Comparison of ENCODE assay signal across 25 cellular contexts in the genomic region with DNA sequence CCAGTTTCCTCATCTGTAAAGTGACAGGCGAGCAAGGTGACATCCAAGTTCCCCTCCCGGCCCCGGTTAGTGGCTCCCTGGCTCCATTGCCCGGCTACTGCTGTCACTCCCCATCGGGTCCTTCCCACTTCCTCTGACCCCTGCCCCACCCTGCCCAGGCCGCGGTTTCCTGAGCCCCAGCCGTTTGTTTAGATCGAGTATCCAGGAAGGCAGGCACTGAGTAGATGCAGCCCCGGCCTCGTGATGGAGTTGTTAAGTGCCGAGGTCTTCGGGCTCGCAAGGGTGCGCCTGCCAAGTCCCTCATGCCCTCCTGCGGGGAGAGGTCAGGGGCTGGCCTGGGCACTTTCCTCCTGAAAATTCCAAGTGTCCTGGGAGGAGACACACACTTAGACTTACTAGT. TPM values are rescaled to one million over a fixed set of nuclear protein-coding genes. Genes with fewer than 3 reads are reported as not detected.
DNase-seq lines count a peak whose midpoint lies in the region; ATAC-seq and TF ChIP-seq lines count a peak whose summit lies in the region.
"Had no signal": no experiment of that assay in that cellular context is flagged by ENCODE, and none has a peak within 500 bp of the region (broad histone marks: within the 10 kb centered on the region; RNA-seq: fewer than 3 reads in every experiment).

No MANE protein-coding gene starts in this region.

- no peak for ATAC-seq in Panc1
- ATAC-seq: body of pancreas; esophagus mucosa; naive thymus-derived CD4-positive, alpha-beta T cell; stimulated activated naive CD8-positive, alpha-beta T cell treated with anti-CD3 and anti-CD28 coated beads, Interleukin-15, Interleukin-2, amounts not matched to agents 100 U/mL and 50 U/mL, for 24 hours had no signal

- WGBS in liver = 70% methylated on average over 16 of the region's 16 CpGs

- TF ChIP-seq CTCF in Panc1 (IDR thresholded peaks at IDR 0.05) (no peak), liver (IDR thresholded peaks at IDR 0.05; ENCODE audit: low read depth, low read length, missing input control) (no peak)

- H3K4me3 ChIP-seq in Panc1 (ENCODE audit: low read depth in 2 of 2, low read length in 2 of 2) (no peak overlapping the region), liver (ENCODE audit: low read depth in 1 of 3, low read length in 3 of 3) (no peak overlapping the region), skeletal muscle tissue (ENCODE audit: low read length in 3 of 3) (no peak overlapping the region)
- H3K4me3 ChIP-seq: body of pancreas, ovary, Peyer's patch had no signal

- H3K27ac ChIP-seq in Panc1 (ENCODE audit: low read length) (no peak overlapping the region), liver (ENCODE audit: low read depth in 1 of 2, low read length in 2 of 2) (no peak overlapping the region), skeletal muscle tissue (ENCODE audit: low read depth, low read length) (peak overlapping the region; percentile 15)
- H3K27ac ChIP-seq: body of pancreas, ovary, Peyer's patch had no signal

- TF ChIP-seq RAD21 in liver (IDR thresholded peaks at IDR 0.05) = no peak

- H3K4me1 ChIP-seq in Panc1 (ENCODE audit: control insufficient read depth, insufficient read depth, low read length) = no peaks in the 10 kb centered on the region
- H3K4me1 ChIP-seq in liver (ENCODE audit: control insufficient read depth in 4 of 4, insufficient read depth in 4 of 4, low read length in 3 of 4) = no peaks in the 10 kb centered on the region
- H3K4me1 ChIP-seq in skeletal muscle tissue (ENCODE audit: control insufficient read depth in 3 of 3, insufficient read depth in 3 of 3, low read length in 3 of 3) = peaks cover 10 to 37% (median 23%) of the 10 kb centered on the region in 3 donors
- H3K4me1 ChIP-seq: body of pancreas, Peyer's patch had no signal

- H3K27me3 ChIP-seq in Panc1 (ENCODE audit: control insufficient read depth, insufficient read depth, low read length) (no peaks in the 10 kb centered on the region), liver (ENCODE audit: control insufficient read depth in 4 of 4, insufficient read depth in 4 of 4, low read length in 3 of 4) (no peaks in the 10 kb centered on the region), skeletal muscle tissue (ENCODE audit: control insufficient read depth in 3 of 3, insufficient read depth in 3 of 3, low read length in 3 of 3) (no peaks in the 10 kb centered on the region)
- H3K27me3 ChIP-seq: body of pancreas, ovary, Peyer's patch had no signal

- H3K9me3 ChIP-seq in Panc1 (ENCODE audit: control insufficient read depth, insufficient read depth, low read depth, low read length) = no peaks in the 10 kb centered on the region
- no peaks in the 10 kb centered on the region for H3K9me3 ChIP-seq in liver (ENCODE audit: control insufficient read depth in 4 of 4, low read length in 3 of 4)
- H3K9me3 ChIP-seq in skeletal muscle tissue (ENCODE audit: control insufficient read depth in 3 of 3, low read length in 3 of 3) = no peaks in the 10 kb centered on the region
- H3K9me3 ChIP-seq: body of pancreas, ovary, Peyer's patch had no signal

- H3K36me3 ChIP-seq in Panc1 (ENCODE audit: control insufficient read depth, insufficient read depth, low read length) (no peaks in the 10 kb centered on the region), liver (ENCODE audit: control insufficient read depth in 4 of 4, insufficient read depth in 3 of 4, low read depth in 1 of 4, low read length in 3 of 4) (no peaks in the 10 kb centered on the region), skeletal muscle tissue (ENCODE audit: control insufficient read depth in 3 of 3, insufficient read depth in 3 of 3, low read length in 3 of 3) (peaks cover 18 to 38% (median 36%) of the 10 kb centered on the region in 3 donors)
- H3K36me3 ChIP-seq: ovary, Peyer's patch had no signal

- DNase-seq in Panc1 (ENCODE audit: low read depth, low spot score) (no peak), dermis microvascular lymphatic vessel endothelial cell (ENCODE audit: low read depth in 2 of 2) (peak; percentile 17 to 50), pons (ENCODE audit: low spot score) (no peak), KG1 (lab: John Stamatoyannopoulos, UW) (no peak), NCI-H2227 (lab: John Stamatoyannopoulos, UW; ENCODE audit: unreplicated experiment) (no peak)
- DNase-seq: activated naive CD4-positive, alpha-beta T cell; activated T-cell treated with anti-CD3 and anti-CD28 coated beads, Interleukin-2, amount 50 U/mL, for 48 hours; body of pancreas; DMS 273 treated with DMSO at 0.1 percent for 48 hours; effector CD8-positive, alpha-beta T cell; foreskin melanocyte; Karpas-422; naive thymus-derived CD4-positive, alpha-beta T cell; NCI-H1694 treated with DMSO at 0.1 percent for 48 hours; NCI-H2171; NCI-H524 treated with DMSO at 0.1 percent for 48 hours; ovary; Peyer's patch; stimulated activated CD4-positive, alpha-beta T cell treated with anti-CD3 and anti-CD28 coated beads, Interleukin-15, amount 100 ng/mL, for 24 hours; stimulated activated naive CD8-positive, alpha-beta T cell treated with anti-CD3 and anti-CD28 coated beads, Interleukin-15, Interleukin-2, amounts not matched to agents 100 U/mL and 50 U/mL, for 24 hours; T-helper 1 cell had no signal

- POLR2A ChIA-PET in Panc1 (lab: Charles Lee) = no interaction called here

- BruUV-seq in Panc1 (replicated peaks; lab: Mats Ljungman, UMichigan) = TSS peak; percentile 49

- H3K9ac ChIP-seq in liver (ENCODE audit: low read depth in 1 of 2, low read length in 2 of 2) (no peak overlapping the region), skeletal muscle tissue (ENCODE audit: low read depth in 1 of 3, low read length in 3 of 3) (no peak overlapping the region)

- CTCF ChIA-PET in Panc1 (lab: Charles Lee) = no interaction called here

- in situ Hi-C loops in Panc1 (cut with HindIII; ENCODE audit: low pct_unique_long_range_greater_than_20kb, low sequenced_read_pairs) = no loop called here

- intact Hi-C loops in Panc1 (cut with micrococcal nuclease; ENCODE audit: unreplicated experiment) = no loop called here

TF ChIP-seq in liver, 16 proteins besides CTCF, POLR2A, EP300 and RAD21:
- TF ChIP-seq NR2F2 (IDR thresholded peaks at IDR 0.05) = peak; percentile 67
- TF ChIP-seq, protein P1, sequence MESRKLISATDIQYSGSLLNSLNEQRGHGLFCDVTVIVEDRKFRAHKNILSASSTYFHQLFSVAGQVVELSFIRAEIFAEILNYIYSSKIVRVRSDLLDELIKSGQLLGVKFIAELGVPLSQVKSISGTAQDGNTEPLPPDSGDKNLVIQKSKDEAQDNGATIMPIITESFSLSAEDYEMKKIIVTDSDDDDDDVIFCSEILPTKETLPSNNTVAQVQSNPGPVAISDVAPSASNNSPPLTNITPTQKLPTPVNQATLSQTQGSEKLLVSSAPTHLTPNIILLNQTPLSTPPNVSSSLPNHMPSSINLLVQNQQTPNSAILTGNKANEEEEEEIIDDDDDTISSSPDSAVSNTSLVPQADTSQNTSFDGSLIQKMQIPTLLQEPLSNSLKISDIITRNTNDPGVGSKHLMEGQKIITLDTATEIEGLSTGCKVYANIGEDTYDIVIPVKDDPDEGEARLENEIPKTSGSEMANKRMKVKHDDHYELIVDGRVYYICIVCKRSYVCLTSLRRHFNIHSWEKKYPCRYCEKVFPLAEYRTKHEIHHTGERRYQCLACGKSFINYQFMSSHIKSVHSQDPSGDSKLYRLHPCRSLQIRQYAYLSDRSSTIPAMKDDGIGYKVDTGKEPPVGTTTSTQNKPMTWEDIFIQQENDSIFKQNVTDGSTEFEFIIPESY (IDR thresholded peaks at IDR 0.05) = no peak

RNA-seq across cellular contexts. Expression of gene TEAD4, which starts 55.4 kb away (rescaled TPM):
- total RNA-seq in Panc1 (2021; ENCODE audit: unreplicated experiment) (47.6 TPM), dermis microvascular lymphatic vessel endothelial cell (20.8 and 21.9 TPM in 2 replicates), liver (1 to 10 TPM; 2.5 to 3.1 TPM), skeletal muscle tissue (30.3 TPM)
- polyA plus RNA-seq in Panc1 (2012; ENCODE audit: insufficient read length) = 42.0 TPM
- 1 to 10 TPM in 1 of 2 donors, under 1 TPM in 1; 0.79 to 3.8 TPM for polyA plus RNA-seq in liver
- total RNA-seq: CD4-positive, CD25-positive, alpha-beta regulatory T cell had no signal
- polyA plus RNA-seq: CD4-positive, CD25-positive, alpha-beta regulatory T cell; naive thymus-derived CD4-positive, alpha-beta T cell had no signal

Comparison
In these comparisons a context has a peak if more than half of its experiments do, and no peak if none do; other contexts are left out.
1. DNase-seq: peak in dermis microvascular lymphatic vessel endothelial cell (2 of 2); none in Panc1 (single experiment), pons (single experiment), KG1 (single experiment) and NCI-H2227 (single experiment).